ENCODE assay signal across 19 cellular contexts in the genomic region with DNA sequence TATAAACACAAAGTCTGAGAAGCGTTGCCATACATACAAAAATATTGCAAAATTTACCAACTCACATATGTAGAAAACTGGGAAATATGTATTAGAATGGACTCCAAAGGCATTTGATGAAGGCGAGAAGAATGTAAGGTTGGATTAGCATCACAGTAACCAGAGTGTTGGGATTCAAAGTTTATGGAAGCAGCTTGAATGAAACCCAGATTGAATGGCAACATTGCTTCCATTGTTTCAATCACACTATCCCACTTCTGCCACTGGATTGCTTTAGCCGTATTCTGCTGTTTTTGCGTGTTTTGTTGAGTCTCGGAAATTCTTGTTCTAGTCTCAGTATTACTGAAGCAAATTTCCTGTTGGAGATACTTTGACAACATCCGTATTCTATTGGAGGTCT.
"Had no signal": no experiment of that assay in that cellular context is flagged by ENCODE, and none has a peak within 500 bp of the region (broad histone marks: within the 10 kb centered on the region; RNA-seq: fewer than 3 reads in every experiment).

No MANE protein-coding gene starts in this region.

- H3K79me2 ChIP-seq: hepatocyte had no signal

- DNase-seq: dermis blood vessel endothelial cell; dorsolateral prefrontal cortex; effector CD4-positive, alpha-beta T cell; effector memory CD4-positive, alpha-beta T cell; foreskin keratinocyte; heart left ventricle; hypothalamus; left cardiac atrium; left lung; left ventricle myocardium superior; lower lobe of right lung; mesenchymal stem cell; mucosa of descending colon; naive B cell had no signal

- H3K27me3 Mint-ChIP-seq: naive B cell had no signal

- H3K9me3 Mint-ChIP-seq: mesothelial cell of epicardium had no signal

- H3K4me2 ChIP-seq: hepatocyte had no signal

- ATAC-seq: foreskin keratinocyte, gastroesophageal sphincter, heart left ventricle, left cardiac atrium, left lung, left ventricle myocardium superior, lower lobe of right lung, mucosa of descending colon had no signal

- H3K27ac Mint-ChIP-seq: mesothelial cell of epicardium, naive B cell had no signal

- H3K36me3 ChIP-seq: esophagus muscularis mucosa, gastroesophageal sphincter, heart left ventricle, left lung, lower lobe of right lung had no signal

- H3K27me3 ChIP-seq: dorsolateral prefrontal cortex, esophagus muscularis mucosa, foreskin keratinocyte, gastroesophageal sphincter, heart left ventricle, hepatocyte, left lung had no signal

- H2AFZ ChIP-seq: hepatocyte had no signal

- H3K4me3 Mint-ChIP-seq: mesothelial cell of epicardium, naive B cell had no signal

- H3K9me3 ChIP-seq: esophagus muscularis mucosa, gastroesophageal sphincter, heart left ventricle, left lung, lower lobe of right lung, mucosa of descending colon had no signal

- H3K36me3 Mint-ChIP-seq: mesothelial cell of epicardium, naive B cell had no signal

- H3K4me1 Mint-ChIP-seq: mesothelial cell of epicardium, naive B cell had no signal

- H3K4me1 ChIP-seq: esophagus muscularis mucosa, gastroesophageal sphincter, heart left ventricle, left lung, lower lobe of right lung had no signal

- H3K4me3 ChIP-seq: coronary artery, dorsolateral prefrontal cortex, esophagus muscularis mucosa, gastroesophageal sphincter, heart left ventricle, hepatocyte, left lung, lower lobe of right lung, mucosa of descending colon had no signal

- H3K27ac ChIP-seq: coronary artery, dorsolateral prefrontal cortex, esophagus muscularis mucosa, foreskin keratinocyte, gastroesophageal sphincter, heart left ventricle, hepatocyte, left lung, lower lobe of right lung had no signal
